ENCODE assay signal across 1 cellular context in the genomic region with DNA sequence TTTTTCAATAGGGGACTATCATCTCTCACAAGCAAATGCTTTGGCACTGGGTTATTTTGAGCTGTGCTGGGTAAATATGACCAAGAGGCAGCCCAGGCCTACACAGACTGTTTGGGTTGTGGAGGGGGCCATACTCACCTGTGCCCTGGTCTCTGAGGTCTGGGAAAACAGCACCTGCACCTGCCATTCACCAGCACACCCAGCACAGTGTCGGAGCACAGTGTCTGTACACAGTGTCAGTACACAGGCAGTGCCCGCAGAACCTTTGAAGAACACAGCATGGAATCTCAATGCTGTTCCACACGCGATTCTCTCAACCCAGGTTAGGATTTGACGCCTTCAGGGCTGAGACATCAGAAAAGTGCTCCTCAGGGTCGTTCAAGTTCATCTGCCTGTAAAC.
TF ChIP-seq lines count a peak whose summit lies in the region.

No MANE protein-coding gene starts in this region.

TF ChIP-seq in IMR-90, 13 proteins besides CTCF, POLR2A, EP300 and RAD21 (continued from another document):
- no peak for TF ChIP-seq CHD1 (IDR thresholded peaks at IDR 0.05; ENCODE audit: low read depth, low read length)
- TF ChIP-seq RCOR1 (IDR thresholded peaks at IDR 0.05; ENCODE audit: insufficient replicate concordance, low read length): no peak
- TF ChIP-seq SMC3 (IDR thresholded peaks at IDR 0.05; ENCODE audit: low read depth, low read length): no peak
- no peak for TF ChIP-seq RFX5 (IDR thresholded peaks at IDR 0.05; ENCODE audit: low read depth, low read length)
- TF ChIP-seq CEBPB (IDR thresholded peaks at IDR 0.05; ENCODE audit: low read depth, low read length): no peak
